ENCODE assay signal across 8 cellular contexts in genomic region chr11:66001941-66002647, GRCh38. TPM values are rescaled to one million over a fixed set of nuclear protein-coding genes. Genes with fewer than 3 reads are reported as not detected.
DNase-seq lines count a peak whose midpoint lies in the region; ATAC-seq and TF ChIP-seq lines count a peak whose summit lies in the region.

Gene BANF1, plus strand, starts transcription at chr11:66002503. Its CDS starts 748 bp downstream, at chr11:66003251.
Gene EIF1AD, minus strand, starts transcription at chr11:66002157. Its CDS starts 1,768 bp downstream, at chr11:66000389.

- H3K27ac ChIP-seq in colonic mucosa = peak within 1 kb of the TSS; percentile 93

- intact Hi-C loops in colonic mucosa (cut with DNase I) = loop anchor here (5.0 kb wide), 1 partner anchor 40 kb away; the partner anchor contains the start of gene SART1
- intact Hi-C loops in left colon (cut with DNase I, micrococcal nuclease) = no loop called here

- CTCF ChIA-PET in BJ (lab: Yijun Ruan, JAX) = interaction anchor here (0.7 to 1.4 kb wide), 6 partner anchors 11 to 158 kb away, joined by 3 to 9 read pairs (median 3); no protein-coding TSS in a partner anchor

- H3K9ac ChIP-seq in colonic mucosa (ENCODE audit: low read depth in 2 of 2, low read length in 2 of 2) = peak within 1 kb of the TSS; percentile 85 to 99

- peaks cover 6% of the 10 kb centered on the region for H3K4me1 ChIP-seq in colonic mucosa

- TF ChIP-seq CTCF in BJ (IDR thresholded peaks at IDR 0.05; ENCODE audit: insufficient read depth, low read depth, low read length) = no peak
- no peak for TF ChIP-seq CTCF in colonic mucosa (IDR thresholded peaks at IDR 0.05)

- peak; percentile 64 for ATAC-seq in GM19328 (IDR thresholded peaks at IDR 0.05; ENCODE audit: unreplicated experiment)
- peak; percentile 67 for ATAC-seq in HG03520 (IDR thresholded peaks at IDR 0.05; ENCODE audit: unreplicated experiment)
- ATAC-seq in left colon = peak; percentile 89

- H3K27me3 ChIP-seq in BJ (ENCODE audit: control insufficient read depth, insufficient read depth, low read length) (no peaks in the 10 kb centered on the region), colonic mucosa (no peaks in the 10 kb centered on the region)

- H3K9me3 ChIP-seq in colonic mucosa = no peaks in the 10 kb centered on the region

- H3K4me3 ChIP-seq in BJ (ENCODE audit: low read depth, low read length) (peak within 1 kb of the TSS; percentile 81), colonic mucosa (peak within 1 kb of the TSS; percentile 71)

- POLR2A ChIA-PET in BJ (lab: Charles Lee) = interaction anchor here (0.6 to 0.7 kb wide), 3 partner anchors 10 to 168 kb away, joined by 3 to 5 read pairs (median 4); partner anchors contain the start of gene SNX32

- H3K36me3 ChIP-seq in BJ (ENCODE audit: control insufficient read depth, insufficient read depth, low read length) = peaks cover 32% of the 10 kb centered on the region
- peaks cover 20% of the 10 kb centered on the region for H3K36me3 ChIP-seq in colonic mucosa

- DNase-seq in BJ (ENCODE audit: low read depth) = peak; percentile 85
- peak; percentile 100 for DNase-seq in NCI-H526 treated with DMSO at 0.1 percent for 48 hours (lab: John Stamatoyannopoulos, UW)
- DNase-seq in activated CD4-positive, alpha-beta T cell treated with anti-CD3 and anti-CD28 coated beads for 48 hours = peak; percentile 95
- peak; percentile 95 for DNase-seq in colonic mucosa
- peak; percentile 91 to 92 for DNase-seq in left colon
- peak; percentile 75 to 83 for DNase-seq in stimulated activated CD4-positive, alpha-beta T cell treated with anti-CD3 and anti-CD28 coated beads, Interleukin-1b, Interleukin-23, amount 100 ng/mL, for 4 hours (ENCODE audit: low read depth in 2 of 2)

RNA-seq across cellular contexts. Expression of gene BANF1, which starts in this region (rescaled TPM):
- 210 and 223 TPM in 2 replicates for polyA plus RNA-seq in BJ (2011; rRNA removed)
- polyA minus RNA-seq in BJ (2011; rRNA and poly(A)+ RNA removed) = 39.6 and 53.2 TPM in 2 replicates
- total RNA-seq in colonic mucosa (100 to 1,000 TPM; 128 to 231 TPM), left colon (100 to 1,000 TPM; 103 to 111 TPM)

RNA-seq across cellular contexts. Expression of gene EIF1AD, which starts in this region (rescaled TPM):
- polyA plus RNA-seq in BJ (2011; rRNA removed) = 24.0 and 27.7 TPM in 2 replicates
- 18.3 and 41.9 TPM in 2 replicates for polyA minus RNA-seq in BJ (2011; rRNA and poly(A)+ RNA removed)
- total RNA-seq in colonic mucosa (10 to 100 TPM; 27.8 to 32.8 TPM), left colon (10 to 100 TPM; 21.6 to 31.3 TPM)

Comparison
In these comparisons a context has a peak if more than half of its experiments do, and no peak if none do; other contexts are left out.
1. Peak in every context shown above with its lines: DNase-seq, ATAC-seq, H3K4me3 ChIP-seq and H3K27ac ChIP-seq.